Comparison of ENCODE assay signal across 2 cellular contexts in genomic region chr1:112395261-112395831, GRCh38.
TF ChIP-seq lines count a peak whose summit lies in the region.

No MANE protein-coding gene starts in this region.

TF ChIP-seq in HEK293, 187 proteins besides CTCF, POLR2A, EP300 and RAD21 (continued from another document):
- TF ChIP-seq ZNF280C (tag by site-specific recombination; IDR thresholded peaks at IDR 0.05) = no peak

TF ChIP-seq in WTC11, 78 proteins besides CTCF, POLR2A, EP300 and RAD21 (continued from another document):
- no peak for TF ChIP-seq FOXP4 (CRISPR knock-in tag; IDR thresholded peaks at IDR 0.05)
- TF ChIP-seq ZNF121 (CRISPR knock-in tag; IDR thresholded peaks at IDR 0.05) = no peak
